In the genomic region with DNA sequence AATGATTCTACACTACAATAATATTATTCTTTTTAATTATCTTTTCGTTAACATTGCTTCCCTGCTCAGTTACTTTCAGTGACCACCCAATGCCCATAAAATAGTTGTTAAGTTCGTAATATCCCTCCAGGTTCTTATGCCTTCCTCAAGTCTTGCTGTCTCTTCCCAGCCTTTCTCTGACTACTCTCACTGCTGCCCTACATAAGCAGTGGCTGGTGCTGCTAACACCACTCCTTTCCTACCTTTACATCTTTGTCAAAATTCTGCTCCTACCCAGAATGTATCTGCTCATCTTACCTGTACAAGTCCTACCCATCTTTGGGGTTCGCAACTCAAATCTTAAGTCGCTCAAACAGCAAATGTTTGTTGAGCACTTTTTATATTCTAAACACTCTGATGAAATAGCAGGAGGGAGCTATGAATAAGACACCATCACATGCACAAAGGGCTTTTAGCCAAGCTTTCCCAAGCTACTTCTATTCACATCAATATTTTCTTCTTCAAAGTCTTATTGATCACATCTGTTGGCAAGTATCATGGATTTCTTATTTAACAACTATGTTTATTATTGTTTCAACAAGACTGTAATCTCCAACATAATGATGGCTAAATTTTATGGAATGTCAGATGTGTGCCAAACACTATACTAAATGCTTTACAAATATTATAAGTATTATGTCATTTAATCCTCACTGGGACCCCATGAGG, we compare ENCODE assay signal across 1 cellular context.
TF ChIP-seq lines count a peak whose summit lies in the region.

No MANE protein-coding gene starts in this region.

TF ChIP-seq in SK-N-SH, 30 proteins besides CTCF, POLR2A, EP300 and RAD21:
- TF ChIP-seq JUND (IDR thresholded peaks at IDR 0.05) = no peak
- TF ChIP-seq, protein P1, sequence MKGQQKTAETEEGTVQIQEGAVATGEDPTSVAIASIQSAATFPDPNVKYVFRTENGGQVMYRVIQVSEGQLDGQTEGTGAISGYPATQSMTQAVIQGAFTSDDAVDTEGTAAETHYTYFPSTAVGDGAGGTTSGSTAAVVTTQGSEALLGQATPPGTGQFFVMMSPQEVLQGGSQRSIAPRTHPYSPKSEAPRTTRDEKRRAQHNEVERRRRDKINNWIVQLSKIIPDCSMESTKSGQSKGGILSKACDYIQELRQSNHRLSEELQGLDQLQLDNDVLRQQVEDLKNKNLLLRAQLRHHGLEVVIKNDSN (IDR thresholded peaks at IDR 0.05; ENCODE audit: borderline replicate concordance, low read depth) = no peak
- no peak for TF ChIP-seq RXRA (IDR thresholded peaks at IDR 0.05; ENCODE audit: borderline replicate concordance, low read depth)
- no peak for TF ChIP-seq NRF1 (IDR thresholded peaks at IDR 0.05; ENCODE audit: low read depth, low read length)
- TF ChIP-seq FOXM1 (IDR thresholded peaks at IDR 0.05; ENCODE audit: low read depth) = no peak
- no peak for TF ChIP-seq RFX5 (IDR thresholded peaks at IDR 0.05; ENCODE audit: low read length)
- TF ChIP-seq, protein P2, sequence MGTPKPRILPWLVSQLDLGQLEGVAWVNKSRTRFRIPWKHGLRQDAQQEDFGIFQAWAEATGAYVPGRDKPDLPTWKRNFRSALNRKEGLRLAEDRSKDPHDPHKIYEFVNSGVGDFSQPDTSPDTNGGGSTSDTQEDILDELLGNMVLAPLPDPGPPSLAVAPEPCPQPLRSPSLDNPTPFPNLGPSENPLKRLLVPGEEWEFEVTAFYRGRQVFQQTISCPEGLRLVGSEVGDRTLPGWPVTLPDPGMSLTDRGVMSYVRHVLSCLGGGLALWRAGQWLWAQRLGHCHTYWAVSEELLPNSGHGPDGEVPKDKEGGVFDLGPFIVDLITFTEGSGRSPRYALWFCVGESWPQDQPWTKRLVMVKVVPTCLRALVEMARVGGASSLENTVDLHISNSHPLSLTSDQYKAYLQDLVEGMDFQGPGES (IDR thresholded peaks at IDR 0.05; ENCODE audit: low read depth, low read length) = no peak
- no peak for TF ChIP-seq GATA2 (CRISPR knock-in tag; IDR thresholded peaks at IDR 0.05)
- TF ChIP-seq TAF1 (IDR thresholded peaks at IDR 0.05; ENCODE audit: borderline replicate concordance, low read depth, low read length) = no peak
- no peak for TF ChIP-seq RCOR1 (IDR thresholded peaks at IDR 0.05; ENCODE audit: low read length)
- TF ChIP-seq YY1 (IDR thresholded peaks at IDR 0.05; ENCODE audit: low read depth) = no peak
- TF ChIP-seq, protein P3, sequence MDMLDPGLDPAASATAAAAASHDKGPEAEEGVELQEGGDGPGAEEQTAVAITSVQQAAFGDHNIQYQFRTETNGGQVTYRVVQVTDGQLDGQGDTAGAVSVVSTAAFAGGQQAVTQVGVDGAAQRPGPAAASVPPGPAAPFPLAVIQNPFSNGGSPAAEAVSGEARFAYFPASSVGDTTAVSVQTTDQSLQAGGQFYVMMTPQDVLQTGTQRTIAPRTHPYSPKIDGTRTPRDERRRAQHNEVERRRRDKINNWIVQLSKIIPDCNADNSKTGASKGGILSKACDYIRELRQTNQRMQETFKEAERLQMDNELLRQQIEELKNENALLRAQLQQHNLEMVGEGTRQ (IDR thresholded peaks at IDR 0.05; ENCODE audit: borderline replicate concordance, low read depth, low read length) = no peak
- TF ChIP-seq NFIC (IDR thresholded peaks at IDR 0.05; ENCODE audit: borderline replicate concordance) = no peak; the same call in 1 of the 2 replicates
- TF ChIP-seq, protein P4, sequence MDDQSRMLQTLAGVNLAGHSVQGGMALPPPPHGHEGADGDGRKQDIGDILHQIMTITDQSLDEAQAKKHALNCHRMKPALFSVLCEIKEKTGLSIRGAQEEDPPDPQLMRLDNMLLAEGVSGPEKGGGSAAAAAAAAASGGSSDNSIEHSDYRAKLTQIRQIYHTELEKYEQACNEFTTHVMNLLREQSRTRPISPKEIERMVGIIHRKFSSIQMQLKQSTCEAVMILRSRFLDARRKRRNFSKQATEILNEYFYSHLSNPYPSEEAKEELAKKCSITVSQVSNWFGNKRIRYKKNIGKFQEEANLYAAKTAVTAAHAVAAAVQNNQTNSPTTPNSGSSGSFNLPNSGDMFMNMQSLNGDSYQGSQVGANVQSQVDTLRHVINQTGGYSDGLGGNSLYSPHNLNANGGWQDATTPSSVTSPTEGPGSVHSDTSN (IDR thresholded peaks at IDR 0.05) = no peak
- no peak for TF ChIP-seq CHD2 (IDR thresholded peaks at IDR 0.05; ENCODE audit: low read length, partially characterized antibody)
TF ChIP-seq in SK-N-SH: peak in this region for 0.
